ENCODE assay signal across 8 cellular contexts in genomic region chr2:61470965-61471904, GRCh38. TPM values are rescaled to one million over a fixed set of nuclear protein-coding genes. Genes with fewer than 3 reads are reported as not detected.
A peak's percentile ranks its signal among the peaks of the same experiment; 100 is the strongest.
DNase-seq lines count a peak whose midpoint lies in the region; ATAC-seq and TF ChIP-seq lines count a peak whose summit lies in the region.

A gene with protein sequence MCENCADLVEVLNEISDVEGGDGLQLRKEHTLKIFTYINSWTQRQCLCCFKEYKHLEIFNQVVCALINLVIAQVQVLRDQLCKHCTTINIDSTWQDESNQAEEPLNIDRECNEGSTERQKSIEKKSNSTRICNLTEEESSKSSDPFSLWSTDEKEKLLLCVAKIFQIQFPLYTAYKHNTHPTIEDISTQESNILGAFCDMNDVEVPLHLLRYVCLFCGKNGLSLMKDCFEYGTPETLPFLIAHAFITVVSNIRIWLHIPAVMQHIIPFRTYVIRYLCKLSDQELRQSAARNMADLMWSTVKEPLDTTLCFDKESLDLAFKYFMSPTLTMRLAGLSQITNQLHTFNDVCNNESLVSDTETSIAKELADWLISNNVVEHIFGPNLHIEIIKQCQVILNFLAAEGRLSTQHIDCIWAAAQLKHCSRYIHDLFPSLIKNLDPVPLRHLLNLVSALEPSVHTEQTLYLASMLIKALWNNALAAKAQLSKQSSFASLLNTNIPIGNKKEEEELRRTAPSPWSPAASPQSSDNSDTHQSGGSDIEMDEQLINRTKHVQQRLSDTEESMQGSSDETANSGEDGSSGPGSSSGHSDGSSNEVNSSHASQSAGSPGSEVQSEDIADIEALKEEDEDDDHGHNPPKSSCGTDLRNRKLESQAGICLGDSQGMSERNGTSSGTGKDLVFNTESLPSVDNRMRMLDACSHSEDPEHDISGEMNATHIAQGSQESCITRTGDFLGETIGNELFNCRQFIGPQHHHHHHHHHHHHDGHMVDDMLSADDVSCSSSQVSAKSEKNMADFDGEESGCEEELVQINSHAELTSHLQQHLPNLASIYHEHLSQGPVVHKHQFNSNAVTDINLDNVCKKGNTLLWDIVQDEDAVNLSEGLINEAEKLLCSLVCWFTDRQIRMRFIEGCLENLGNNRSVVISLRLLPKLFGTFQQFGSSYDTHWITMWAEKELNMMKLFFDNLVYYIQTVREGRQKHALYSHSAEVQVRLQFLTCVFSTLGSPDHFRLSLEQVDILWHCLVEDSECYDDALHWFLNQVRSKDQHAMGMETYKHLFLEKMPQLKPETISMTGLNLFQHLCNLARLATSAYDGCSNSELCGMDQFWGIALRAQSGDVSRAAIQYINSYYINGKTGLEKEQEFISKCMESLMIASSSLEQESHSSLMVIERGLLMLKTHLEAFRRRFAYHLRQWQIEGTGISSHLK (N-terminal part only) (minus strand): TSS chr2:61471087. CDS start chr2:61470692, 395 bp downstream.

- H3K4me3 ChIP-seq in HCT116 (replicated peaks in 1 of 2; ENCODE audit: low read depth in 1 of 2, low read length in 2 of 2) (peak within 1 kb of the TSS; percentile 91 to 94), neuron (ENCODE audit: low read length) (peak within 1 kb of the TSS; percentile 96)

- H3K27me3 ChIP-seq in HCT116 (ENCODE audit: insufficient read depth, low read length), result no peaks in the 10 kb centered on the region
- H3K27me3 ChIP-seq in neuron (ENCODE audit: insufficient read depth, low read length), result no peaks in the 10 kb centered on the region

- H3K36me3 ChIP-seq in HCT116 (ENCODE audit: control insufficient read depth in 1 of 2, insufficient read depth in 2 of 2, low read length in 2 of 2), result peaks cover 0 to 6% of the 10 kb centered on the region in 2 experiments; a peak in 2 of 4 replicates
- peaks cover 11% of the 10 kb centered on the region for H3K36me3 ChIP-seq in neuron (ENCODE audit: insufficient read depth, low read length)

- RAD21 ChIA-PET in HCT116 (lab: Charles Lee; ENCODE audit: low non-redundant PET in 1 of 2, low total read pairs in 2 of 2, uncharacterized antibody in 2 of 2, unreplicated experiment in 2 of 2), result no interaction called here

- CTCF ChIA-PET in HCT116 (lab: Charles Lee), result no interaction called here

- peak within 1 kb of the TSS; percentile 90 for H3K27ac ChIP-seq in HCT116 (ENCODE audit: low read depth, low read length)

- ATAC-seq in HCT116, result peak; percentile 89

- peaks cover 55% of the 10 kb centered on the region for H3K79me2 ChIP-seq in HCT116 (ENCODE audit: insufficient read depth, low read length)

- peak; percentile 23 for TF ChIP-seq POLR2A in HCT116 (IDR thresholded peaks at IDR 0.05; ENCODE audit: borderline replicate concordance, extremely low read depth, insufficient read depth, insufficient read length)

- no peaks in the 10 kb centered on the region for H3K9me3 ChIP-seq in HCT116 (ENCODE audit: control insufficient read depth in 1 of 2, insufficient read depth in 1 of 2, low read depth in 1 of 2, low read length in 2 of 2)
- H3K9me3 ChIP-seq in neuron (ENCODE audit: low read length), result peaks cover 2% of the 10 kb centered on the region

- TF ChIP-seq RAD21 in HCT116 (IDR thresholded peaks at IDR 0.05; ENCODE audit: low read depth), result no peak

- peak within 1 kb of the TSS; percentile 85 for H3K4me2 ChIP-seq in HCT116 (ENCODE audit: low read length)

- peak within 1 kb of the TSS; percentile 95 for H3K9ac ChIP-seq in HCT116 (ENCODE audit: low read length)

- peaks cover 4% of the 10 kb centered on the region; the same call in 1 of the 2 replicates for H4K20me1 ChIP-seq in HCT116 (ENCODE audit: insufficient read depth)

- TF ChIP-seq CTCF in HCT116 (IDR thresholded peaks at IDR 0.05 in 2 of 3, conservative IDR thresholded peaks at IDR 0.05 in 1 of 3; ENCODE audit: borderline replicate concordance in 1 of 3, insufficient read depth in 1 of 3, low read depth in 2 of 3, low read length in 2 of 3), result no peak

- in situ Hi-C loops in G401 (cut with HindIII; ENCODE audit: low sequenced_read_pairs) (no loop called here), SK-MEL-5 (cut with HindIII; ENCODE audit: low pct_unique_long_range_greater_than_20kb, low sequenced_read_pairs) (no loop called here)

- no peak within 1 kb of the TSS for H2AFZ ChIP-seq in HCT116 (ENCODE audit: low read depth, low read length, poor library complexity, severe bottlenecking)
- H2AFZ ChIP-seq in neuron (ENCODE audit: low read depth, low read length), result peak within 1 kb of the TSS; percentile 80

- H3K9me2 ChIP-seq in HCT116 (ENCODE audit: insufficient read depth), result no peaks in the 10 kb centered on the region

- BruUV-seq in HCT116 (replicated peaks; lab: Mats Ljungman, UMichigan), result TSS peak; percentile 78

- H3K4me1 ChIP-seq in HCT116 (ENCODE audit: control insufficient read depth in 1 of 2, insufficient read depth in 2 of 2, low read length in 2 of 2) (peaks cover 13 to 41% of the 10 kb centered on the region in 2 experiments), neuron (ENCODE audit: insufficient read depth, low read length) (peaks cover 13% of the 10 kb centered on the region)

- POLR2A ChIA-PET in HCT116 (lab: Charles Lee), result no interaction called here

- intact Hi-C loops in HCT116 (cut with micrococcal nuclease), result no loop called here

- DNase-seq in G401 (ENCODE audit: low spot score) (peak; percentile 96), HCT116 (ENCODE audit: low read depth, low spot score) (peak; percentile 85), MV-4-11 (lab: John Stamatoyannopoulos, UW) (peak; percentile 89), SK-MEL-5 (ENCODE audit: low read depth, low spot score) (peak; percentile 94), foreskin melanocyte (peak; percentile 92), stromal cell of bone marrow (ENCODE audit: low read depth) (peak; percentile 91)
- DNase-seq in activated naive CD4-positive, alpha-beta T cell treated with Interleukin-2 at 50 U/mL for 16 hours, result peak; percentile 91

TF ChIP-seq in HCT116, 20 proteins besides CTCF, POLR2A, EP300 and RAD21 (continues in another document):
- no peak; the same call in 1 of the 2 replicates for TF ChIP-seq ELF1 (IDR thresholded peaks at IDR 0.05; ENCODE audit: borderline replicate concordance, low read depth)
- TF ChIP-seq, protein P1, sequence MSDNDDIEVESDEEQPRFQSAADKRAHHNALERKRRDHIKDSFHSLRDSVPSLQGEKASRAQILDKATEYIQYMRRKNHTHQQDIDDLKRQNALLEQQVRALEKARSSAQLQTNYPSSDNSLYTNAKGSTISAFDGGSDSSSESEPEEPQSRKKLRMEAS (IDR thresholded peaks at IDR 0.05), result peak; percentile 70
- TF ChIP-seq EGR1 (IDR thresholded peaks at IDR 0.05; ENCODE audit: low read depth), result peak; percentile 52
- no peak for TF ChIP-seq ZBTB33 (IDR thresholded peaks at IDR 0.05; ENCODE audit: extremely low read depth, insufficient replicate concordance, low read length)
- peak; percentile 68 for TF ChIP-seq SIN3A (IDR thresholded peaks at IDR 0.05; ENCODE audit: low read depth)
- no peak for TF ChIP-seq EZH2phosphoT487 (IDR thresholded peaks at IDR 0.05; ENCODE audit: borderline replicate concordance)
- TF ChIP-seq SRF (IDR thresholded peaks at IDR 0.05; ENCODE audit: low read depth), result no peak
- TF ChIP-seq FOSL1 (IDR thresholded peaks at IDR 0.05; ENCODE audit: low read depth), result no peak
- TF ChIP-seq YY1 (IDR thresholded peaks at IDR 0.05; ENCODE audit: extremely low read depth, insufficient replicate concordance, low read depth, low read length), result peak; percentile 91
- TF ChIP-seq, protein P2, sequence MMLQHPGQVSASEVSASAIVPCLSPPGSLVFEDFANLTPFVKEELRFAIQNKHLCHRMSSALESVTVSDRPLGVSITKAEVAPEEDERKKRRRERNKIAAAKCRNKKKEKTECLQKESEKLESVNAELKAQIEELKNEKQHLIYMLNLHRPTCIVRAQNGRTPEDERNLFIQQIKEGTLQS (IDR thresholded peaks at IDR 0.05), result no peak
- no peak for TF ChIP-seq CEBPB (IDR thresholded peaks at IDR 0.05; ENCODE audit: low read depth)
- TF ChIP-seq SP1 (IDR thresholded peaks at IDR 0.05; ENCODE audit: low read depth), result peak; percentile 44
- no peak for TF ChIP-seq CBX3 (IDR thresholded peaks at IDR 0.05; ENCODE audit: low read depth)
- no peak for TF ChIP-seq ZNF274 (IDR thresholded peaks at IDR 0.05; ENCODE audit: low read depth, low read length)
- peak; percentile 84 for TF ChIP-seq POLR2AphosphoS5 (IDR thresholded peaks at IDR 0.05; ENCODE audit: low read depth, low read length)
- TF ChIP-seq TCF7L2 (IDR thresholded peaks at IDR 0.05; ENCODE audit: borderline replicate concordance, extremely low read depth, insufficient read depth, insufficient read length), result peak; percentile 8
- peak; percentile 64 for TF ChIP-seq ZFX (IDR thresholded peaks at IDR 0.05)

RNA-seq across cellular contexts. Expression of the gene that starts here (rescaled TPM):
- 99.4 and 117 TPM in 2 replicates for total RNA-seq in G401 (2014; rRNA removed; shearing (Covaris generic))
- total RNA-seq in HCT116 (2021; ENCODE audit: unreplicated experiment), result 76.3 TPM
- 30.0 and 33.0 TPM in 2 replicates for polyA plus RNA-seq in HCT116 (2012)
- 69.0 and 81.6 TPM in 2 replicates for total RNA-seq in SK-MEL-5 (2014; rRNA removed; shearing (Covaris generic))
- polyA plus RNA-seq in SK-MEL-5 (2015; cell fraction: cytosol; rRNA removed), result 53.2 and 65.7 TPM in 2 replicates
- polyA plus RNA-seq in SK-MEL-5 (2015; cell fraction: nucleus; rRNA removed), result 149 and 154 TPM in 2 replicates

Comparison
In these comparisons a context has a peak if more than half of its experiments do, and no peak if none do; other contexts are left out.
1. Peak in every context shown above with its lines: DNase-seq, ATAC-seq, H3K4me3 ChIP-seq and H3K27ac ChIP-seq.